Comparison of ENCODE assay signal across 8 cellular contexts in the genomic region with DNA sequence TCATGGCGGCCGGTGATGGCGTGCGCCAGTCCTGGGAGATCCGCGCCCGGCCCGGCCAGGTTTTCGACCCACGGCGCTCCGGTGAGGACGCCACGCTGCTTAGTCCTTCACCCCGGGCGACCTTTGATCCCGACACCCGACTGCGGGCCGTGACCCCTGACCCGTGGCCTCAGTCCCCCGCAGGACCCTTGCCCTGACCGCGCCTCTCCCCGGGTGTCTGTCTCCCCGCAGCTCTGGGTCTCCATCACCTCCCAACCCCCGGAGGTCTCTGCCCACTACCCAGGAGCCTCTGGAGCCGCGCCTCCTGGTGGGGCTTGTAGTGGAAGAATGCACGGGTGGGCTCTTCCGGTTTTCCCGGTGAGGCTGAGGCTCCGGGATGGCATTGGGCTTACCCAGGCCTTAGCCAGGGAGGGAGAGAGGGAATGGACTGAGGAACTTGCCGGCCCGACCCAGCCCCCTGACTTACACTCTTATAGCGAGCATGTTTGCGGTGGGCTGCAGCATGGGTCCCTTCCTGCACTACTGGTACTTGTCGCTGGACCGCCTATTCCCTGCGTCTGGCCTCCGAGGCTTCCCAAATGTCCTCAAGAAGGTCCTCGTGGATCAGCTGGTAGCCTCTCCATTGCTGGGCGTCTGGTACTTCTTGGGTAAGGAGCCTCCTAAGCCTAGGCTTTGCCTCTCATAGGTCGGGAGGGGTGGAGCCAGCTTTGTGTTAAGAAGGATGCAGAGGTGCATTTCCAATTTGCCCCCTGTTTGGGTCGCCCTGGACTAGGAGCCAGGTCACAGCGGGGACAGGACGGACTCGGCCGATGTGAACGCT. TPM values are rescaled to one million over a fixed set of nuclear protein-coding genes. Genes with fewer than 3 reads are reported as not detected.
DNase-seq lines count a peak whose midpoint lies in the region; ATAC-seq and TF ChIP-seq lines count a peak whose summit lies in the region.

No MANE protein-coding gene starts in this region.

- no peak for DNase-seq in activated CD8-positive, alpha-beta memory T cell treated with anti-CD3 and anti-CD28 coated beads, Interleukin-2, amount 10 ng/mL, durations not matched to agents 7 days and 5 days
- no peak for DNase-seq in activated CD8-positive, alpha-beta memory T cell treated with anti-CD3 and anti-CD28 coated beads, Interleukin-2, amount 50 U/mL, for 48 hours
- no peak for DNase-seq in SK-N-MC (ENCODE audit: low read depth, low spot score)
- no peak for DNase-seq in fibroblast of lung (ENCODE audit: low read depth in 2 of 2)
- DNase-seq in psoas muscle, result peak in 1 of 2 donors; percentile 58
- no peak for DNase-seq in occipital lobe (lab: John Stamatoyannopoulos, UW)
- no peak for DNase-seq in SIG-M5 (lab: John Stamatoyannopoulos, UW)

- H2AFZ ChIP-seq in fibroblast of lung (ENCODE audit: low read length), result peak overlapping the region; percentile 12

- peak overlapping the region; percentile 82 for H3K4me3 Mint-ChIP-seq in activated CD8-positive, alpha-beta memory T cell treated with anti-CD3 and anti-CD28 coated beads, Interleukin-2, amount 10 ng/mL, durations not matched to agents 7 days and 5 days

- peak overlapping the region; percentile 93 for H3K4me3 ChIP-seq in SK-N-MC
- H3K4me3 ChIP-seq in fibroblast of lung (replicated peaks in 1 of 4; ENCODE audit: control extremely low read depth in 1 of 4, insufficient read depth in 1 of 4, low read depth in 3 of 4, low read length in 4 of 4), result peak overlapping the region; percentile 59 to 81 (median 74)
- H3K4me3 ChIP-seq in psoas muscle, result peak overlapping the region; percentile 90

- CTCF ChIA-PET in activated CD8-positive, alpha-beta memory T cell treated with anti-CD3 and anti-CD28 coated beads, Interleukin-2, amount 10 ng/mL, durations not matched to agents 7 days and 5 days (lab: Charles Lee), result interaction anchor here (0.7 to 4.7 kb wide), 18 partner anchors 11 to 235 kb away, joined by 3 to 50 read pairs (median 4); partner anchors contain the start of genes IFI30 and RAB3A

- H3K27me3 ChIP-seq in fibroblast of lung (ENCODE audit: control insufficient read depth, insufficient read depth, low read length) (no peaks in the 10 kb centered on the region), psoas muscle (ENCODE audit: insufficient read depth in 3 of 3, low read length in 2 of 3) (no peaks in the 10 kb centered on the region)

- H3K9me3 ChIP-seq in SK-N-MC (ENCODE audit: low read depth, low read length) (no peaks in the 10 kb centered on the region), fibroblast of lung (ENCODE audit: control insufficient read depth, insufficient read depth, low read depth, low read length) (no peaks in the 10 kb centered on the region), psoas muscle (no peaks in the 10 kb centered on the region)

- no peaks in the 10 kb centered on the region for H4K20me1 ChIP-seq in fibroblast of lung (ENCODE audit: control insufficient read depth, extremely low read depth, insufficient read depth, low read length)

- H3K36me3 Mint-ChIP-seq in activated CD8-positive, alpha-beta memory T cell treated with anti-CD3 and anti-CD28 coated beads, Interleukin-2, amount 10 ng/mL, durations not matched to agents 7 days and 5 days, result peaks cover 7% of the 10 kb centered on the region

- no peak for ATAC-seq in activated CD8-positive, alpha-beta memory T cell treated with anti-CD3 and anti-CD28 coated beads, Interleukin-2, amount 10 ng/mL, durations not matched to agents 7 days and 5 days
- no peak for ATAC-seq in psoas muscle
- ATAC-seq in GM18868 (IDR thresholded peaks at IDR 0.05; ENCODE audit: unreplicated experiment), result no peak

- TF ChIP-seq CTCF in fibroblast of lung (conservative IDR thresholded peaks at IDR 0.05 in 1 of 2, IDR thresholded peaks at IDR 0.05 in 1 of 2; ENCODE audit: low read depth in 1 of 2, low read length in 2 of 2) (no peak), psoas muscle (IDR thresholded peaks at IDR 0.05) (no peak)

- H3K4me2 ChIP-seq in fibroblast of lung (ENCODE audit: extremely low read depth, insufficient read depth, low read length), result peak overlapping the region; percentile 85

- H3K79me2 ChIP-seq in fibroblast of lung (ENCODE audit: control insufficient read depth, insufficient read depth, low read length), result no peaks in the 10 kb centered on the region

- H3K36me3 ChIP-seq in SK-N-MC (ENCODE audit: insufficient read depth, low read length), result peaks cover 8% of the 10 kb centered on the region; the same call in 1 of the 2 replicates
- peaks cover 8% of the 10 kb centered on the region for H3K36me3 ChIP-seq in fibroblast of lung (ENCODE audit: control insufficient read depth, insufficient read depth, low read length)
- peaks cover 0 to 28% of the 10 kb centered on the region in 2 donors for H3K36me3 ChIP-seq in psoas muscle (ENCODE audit: insufficient read depth in 1 of 2, low read depth in 1 of 2)

- H3K27ac ChIP-seq in SK-N-MC (no peak overlapping the region), fibroblast of lung (ENCODE audit: insufficient read depth, low read length) (peak overlapping the region; percentile 88), psoas muscle (peak overlapping the region; percentile 93)

- H3K4me1 ChIP-seq in fibroblast of lung (ENCODE audit: control insufficient read depth, extremely low read depth, insufficient read depth, low read length) (no peaks in the 10 kb centered on the region), psoas muscle (peaks cover 11% of the 10 kb centered on the region)

- peak overlapping the region; percentile 93 for H3K27ac Mint-ChIP-seq in activated CD8-positive, alpha-beta memory T cell treated with anti-CD3 and anti-CD28 coated beads, Interleukin-2, amount 10 ng/mL, durations not matched to agents 7 days and 5 days

- peaks cover 28% of the 10 kb centered on the region for H3K4me1 Mint-ChIP-seq in activated CD8-positive, alpha-beta memory T cell treated with anti-CD3 and anti-CD28 coated beads, Interleukin-2, amount 10 ng/mL, durations not matched to agents 7 days and 5 days

- WGBS in psoas muscle, 3 donors, result 8 to 9% (median 8%) methylated on average over 43 to 50 of the region's 50 CpGs

- H3K27me3 Mint-ChIP-seq in activated CD8-positive, alpha-beta memory T cell treated with anti-CD3 and anti-CD28 coated beads, Interleukin-2, amount 10 ng/mL, durations not matched to agents 7 days and 5 days, result peaks cover 3% of the 10 kb centered on the region

- no peaks in the 10 kb centered on the region for H3K9me3 Mint-ChIP-seq in activated CD8-positive, alpha-beta memory T cell treated with anti-CD3 and anti-CD28 coated beads, Interleukin-2, amount 10 ng/mL, durations not matched to agents 7 days and 5 days (ENCODE audit: low read depth)

- intact Hi-C loops in psoas muscle (cut with DNase I), result no loop called here

- peak overlapping the region; percentile 69 for H3K9ac ChIP-seq in SK-N-MC (ENCODE audit: insufficient read length)
- peak overlapping the region; percentile 83 for H3K9ac ChIP-seq in fibroblast of lung (ENCODE audit: insufficient read depth, low read length)

RNA-seq across cellular contexts. Expression of gene MPV17L2, which starts 0.6 kb away (rescaled TPM):
- total RNA-seq in activated CD8-positive, alpha-beta memory T cell treated with anti-CD3 and anti-CD28 coated beads, Interleukin-2, amount 10 ng/mL, durations not matched to agents 7 days and 5 days, result 10 to 100 TPM in 1 of 2 experiments, 1 to 10 TPM in 1; 8.2 to 12.9 TPM
- total RNA-seq in fibroblast of lung (4.1 and 4.6 TPM in 2 replicates), psoas muscle (10 to 100 TPM in 1 of 4 donors, 1 to 10 TPM in 3; 5.9 to 12.7 (median 8.4) TPM), occipital lobe (7.8 TPM)
- polyA plus RNA-seq in fibroblast of lung (9.4 and 16.7 TPM in 2 replicates), psoas muscle (10 to 100 TPM; 19.9 to 23.3 (median 20.7) TPM)
- polyA plus RNA-seq in fibroblast of lung (2012), result 10.2 and 18.3 TPM in 2 replicates
- 25.6 and 48.3 TPM in 2 replicates for polyA minus RNA-seq in fibroblast of lung (ENCODE audit: low replicate concordance)

RNA-seq across cellular contexts. Expression of gene RAB3A, which starts 10.2 kb away (rescaled TPM):
- total RNA-seq in activated CD8-positive, alpha-beta memory T cell treated with anti-CD3 and anti-CD28 coated beads, Interleukin-2, amount 10 ng/mL, durations not matched to agents 7 days and 5 days, result 1 to 10 TPM; 3.5 to 3.7 TPM
- total RNA-seq in fibroblast of lung (0.77 and 2.0 TPM in 2 replicates), psoas muscle (1 to 10 TPM in 2 of 4 donors, under 1 TPM in 2; 0.86 to 3.6 (median 1.5) TPM), occipital lobe (50.4 TPM)
- polyA plus RNA-seq in fibroblast of lung (3.6 and 10.1 TPM in 2 replicates), psoas muscle (1 to 10 TPM in 1 of 3 donors, under 1 TPM in 2; 0.44 to 1.4 (median 0.81) TPM)
- polyA plus RNA-seq in fibroblast of lung (2012), result 4.7 and 10.5 TPM in 2 replicates
- 17.8 and 47.5 TPM in 2 replicates for polyA minus RNA-seq in fibroblast of lung (ENCODE audit: low replicate concordance)

RNA-seq across cellular contexts. Expression of gene IFI30, which starts 20.0 kb away (rescaled TPM):
- total RNA-seq in activated CD8-positive, alpha-beta memory T cell treated with anti-CD3 and anti-CD28 coated beads, Interleukin-2, amount 10 ng/mL, durations not matched to agents 7 days and 5 days, result 10 to 100 TPM; 57.1 to 66.2 TPM
- total RNA-seq in fibroblast of lung (3.1 and 8.8 TPM in 2 replicates), psoas muscle (10 to 100 TPM in 3 of 4 donors, 1 to 10 TPM in 1; 4.3 to 21.5 (median 12.5) TPM), occipital lobe (0.62 TPM)
- polyA plus RNA-seq in fibroblast of lung (15.8 and 50.9 TPM in 2 replicates), psoas muscle (10 to 100 TPM in 1 of 3 donors, 1 to 10 TPM in 2; 1.4 to 11.7 (median 4.7) TPM)
- 19.6 and 57.5 TPM in 2 replicates for polyA plus RNA-seq in fibroblast of lung (2012)
- polyA minus RNA-seq in fibroblast of lung (ENCODE audit: low replicate concordance), result 15.8 and 53.5 TPM in 2 replicates

RNA-seq across cellular contexts. Expression of gene PDE4C, which starts 32.6 kb away (rescaled TPM):
- total RNA-seq in activated CD8-positive, alpha-beta memory T cell treated with anti-CD3 and anti-CD28 coated beads, Interleukin-2, amount 10 ng/mL, durations not matched to agents 7 days and 5 days, result under 1 TPM; 0.14 to 0.23 TPM
- total RNA-seq in fibroblast of lung (1.3 and 2.0 TPM in 2 replicates), psoas muscle (1 to 10 TPM in 1 of 4 donors, under 1 TPM in 3; 0.27 to 2.5 (median 0.86) TPM), occipital lobe (0.47 TPM)
- polyA plus RNA-seq in fibroblast of lung (0.09 and 0.35 TPM in 2 replicates), psoas muscle (under 1 TPM; 0.43 to 0.86 (median 0.86) TPM)
- 0.52 and 1.6 TPM in 2 replicates for polyA plus RNA-seq in fibroblast of lung (2012)
- polyA minus RNA-seq in fibroblast of lung (ENCODE audit: low replicate concordance), result not detected in 2 replicates

RNA-seq across cellular contexts. Expression of gene PIK3R2, which starts 40.6 kb away (rescaled TPM):
- total RNA-seq in activated CD8-positive, alpha-beta memory T cell treated with anti-CD3 and anti-CD28 coated beads, Interleukin-2, amount 10 ng/mL, durations not matched to agents 7 days and 5 days, result 10 to 100 TPM in 1 of 2 experiments, 1 to 10 TPM in 1; 8.0 to 11.2 TPM
- total RNA-seq in fibroblast of lung (10.1 and 11.3 TPM in 2 replicates), psoas muscle (10 to 100 TPM in 3 of 4 donors, 1 to 10 TPM in 1; 8.6 to 20.8 (median 15.0) TPM), occipital lobe (43.5 TPM)
- polyA plus RNA-seq in fibroblast of lung (18.4 and 29.5 TPM in 2 replicates), psoas muscle (1 to 10 TPM; 4.6 to 6.0 (median 4.7) TPM)
- 32.6 and 45.1 TPM in 2 replicates for polyA plus RNA-seq in fibroblast of lung (2012)
- polyA minus RNA-seq in fibroblast of lung (ENCODE audit: low replicate concordance), result 25.4 and 35.9 TPM in 2 replicates

Comparison
In these comparisons a context has a peak if more than half of its experiments do, and no peak if none do; other contexts are left out.
1. RNA of gene RAB3A, which starts 10.2 kb away (total RNA-seq): 50.4 TPM in occipital lobe (single experiment); 3.5 to 3.7 TPM in activated CD8-positive, alpha-beta memory T cell treated with anti-CD3 and anti-CD28 coated beads, Interleukin-2, amount 10 ng/mL, durations not matched to agents 7 days and 5 days, 0.86 to 3.6 TPM in psoas muscle and 0.77 to 2.0 TPM in fibroblast of lung; every median in the first group is over 10 times any median in the second.
2. Peak in every context shown above with its lines, with median percentiles within 50 percentile points of each other: H3K4me3 ChIP-seq.